Comparison of ENCODE assay signal across 8 cellular contexts in the genomic region with DNA sequence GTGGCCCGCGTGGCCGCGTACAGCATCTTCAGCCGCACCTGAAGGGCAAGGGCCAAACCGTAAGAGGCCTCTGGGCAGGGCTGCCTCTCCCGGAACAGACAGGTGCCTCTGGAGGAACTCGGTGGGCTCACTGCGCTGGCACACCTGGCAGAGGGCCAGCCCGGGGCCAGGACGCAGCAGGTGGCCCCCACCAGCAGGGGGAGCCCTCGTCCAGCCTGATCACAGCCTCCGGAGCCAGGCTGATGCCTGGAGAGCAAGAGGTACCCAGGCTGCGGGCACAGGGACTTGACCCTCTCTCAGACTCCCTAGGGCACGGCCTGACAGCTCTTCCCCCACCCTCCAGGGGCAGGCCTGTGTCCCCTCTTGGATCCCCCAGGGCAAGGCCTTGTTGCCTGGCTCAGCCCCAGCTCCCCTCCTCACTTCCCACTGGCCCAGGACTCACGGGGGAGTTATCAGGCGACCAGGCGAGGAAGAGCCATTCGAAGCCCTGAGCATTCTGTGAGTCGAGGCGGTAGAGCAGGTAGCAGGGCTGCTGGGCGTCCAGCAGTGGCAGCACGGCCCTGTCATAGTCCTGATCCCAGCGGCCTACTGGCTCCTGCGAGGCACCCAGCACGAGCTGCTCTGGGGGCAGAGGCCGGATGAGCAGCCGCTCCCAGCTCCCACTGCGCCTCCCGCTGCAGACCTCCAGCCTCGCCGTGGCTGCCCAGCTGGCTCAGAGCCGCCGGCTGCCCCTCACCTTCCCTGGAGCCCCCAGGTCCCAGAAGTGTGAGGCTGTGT. TPM values are rescaled to one million over a fixed set of nuclear protein-coding genes. Genes with fewer than 3 reads are reported as not detected.
DNase-seq lines count a peak whose midpoint lies in the region; ATAC-seq lines count a peak whose summit lies in the region.

No MANE protein-coding gene starts in this region.

- H3K27ac Mint-ChIP-seq in CD4-positive, alpha-beta memory T cell = peak overlapping the region; percentile 29 to 89 (median 81)

- POLR2A ChIA-PET in CD4-positive, alpha-beta memory T cell (lab: Charles Lee; ENCODE audit: partially characterized antibody) = interaction anchor here (0.6 to 38.1 kb wide), 12 partner anchors 8 to 108 kb away, joined by 3 to 1950 read pairs (median 12); partner anchors contain the start of genes GLYCTK, PPM1M, TWF2 and WDR82

- no peaks in the 10 kb centered on the region for H3K9me3 ChIP-seq in CD4-positive, alpha-beta memory T cell (ENCODE audit: control insufficient read depth in 1 of 2, low read length in 2 of 2)

- no peaks in the 10 kb centered on the region for H3K9me3 Mint-ChIP-seq in CD4-positive, alpha-beta memory T cell

- ATAC-seq in HG02678 (IDR thresholded peaks at IDR 0.05; ENCODE audit: unreplicated experiment) (peak; percentile 49), sciatic nerve (peak; percentile 57), GM21390 (IDR thresholded peaks at IDR 0.05; ENCODE audit: unreplicated experiment) (no peak), GM21381 (IDR thresholded peaks at IDR 0.05; ENCODE audit: unreplicated experiment) (no peak)

- no peak overlapping the region for H3K4me3 ChIP-seq in CD4-positive, alpha-beta memory T cell (ENCODE audit: low read length in 2 of 2)

- intact Hi-C loops in CD4-positive, alpha-beta memory T cell (cut with micrococcal nuclease) = loop anchor here (1.0 to 2.0 kb wide), 2 partner anchors 108 to 215 kb away; no protein-coding TSS in a partner anchor
- intact Hi-C loops in sciatic nerve (cut with DNase I) = loop anchor here (5.0 kb wide), 1 partner anchor 106 kb away; no protein-coding TSS in a partner anchor

- no peaks in the 10 kb centered on the region for H3K27me3 ChIP-seq in CD4-positive, alpha-beta memory T cell (ENCODE audit: insufficient read depth, low read length)

- peak; percentile 82 to 88 (median 85) for DNase-seq in CD4-positive, alpha-beta memory T cell
- peak; percentile 84 for DNase-seq in RPMI8226
- DNase-seq in activated T-helper 9 cell treated with anti-CD3 and anti-CD28 coated beads, Interleukin-2, amount 50 U/mL, for 16 hours (ENCODE audit: low read depth) = peak; percentile 85
- peak; percentile 70 for DNase-seq in glomerular visceral epithelial cell (ENCODE audit: extremely low spot score)
- peak; percentile 88 for DNase-seq in sciatic nerve (ENCODE audit: low spot score)

- H3K27me3 Mint-ChIP-seq in CD4-positive, alpha-beta memory T cell = no peaks in the 10 kb centered on the region

- H3K4me1 Mint-ChIP-seq in CD4-positive, alpha-beta memory T cell = peaks cover 23 to 77% (median 43%) of the 10 kb centered on the region in 4 donors

- H3K4me3 Mint-ChIP-seq in CD4-positive, alpha-beta memory T cell = peak overlapping the region in 7 of 8 donors; percentile 35 to 82 (median 66)

- no peak overlapping the region for H3K27ac ChIP-seq in CD4-positive, alpha-beta memory T cell (ENCODE audit: low read depth, low read length)

- CTCF ChIA-PET in CD4-positive, alpha-beta memory T cell (lab: Charles Lee; ENCODE audit: partially characterized antibody) = interaction anchor here (0.7 to 31.1 kb wide), 26 partner anchors 9 to 218 kb away, joined by 3 to 684 read pairs (median 5); partner anchors contain the start of genes GLYCTK, PPM1M, TLR9 and WDR82

- H3K36me3 Mint-ChIP-seq in CD4-positive, alpha-beta memory T cell = peaks cover 14 to 51% of the 10 kb centered on the region in 2 donors

- peaks cover 50% of the 10 kb centered on the region for H3K36me3 ChIP-seq in CD4-positive, alpha-beta memory T cell (ENCODE audit: insufficient read depth, low read length)

- H3K4me1 ChIP-seq in CD4-positive, alpha-beta memory T cell (ENCODE audit: insufficient read depth, low read length) = peaks cover 57% of the 10 kb centered on the region

RNA-seq across cellular contexts. Expression of gene TLR9, which starts 6.2 kb away (rescaled TPM):
- total RNA-seq in CD4-positive, alpha-beta memory T cell = 1 to 10 TPM; 2.3 to 3.0 TPM
- not detected for polyA plus RNA-seq in CD4-positive, alpha-beta memory T cell
- 1.1 TPM for total RNA-seq in sciatic nerve

RNA-seq across cellular contexts. Expression of gene TWF2, which starts 7.3 kb away (rescaled TPM):
- 10 to 100 TPM; 69.3 to 76.1 TPM for total RNA-seq in CD4-positive, alpha-beta memory T cell
- polyA plus RNA-seq in CD4-positive, alpha-beta memory T cell = 100 to 1,000 TPM; 122 to 124 TPM
- 39.8 TPM for total RNA-seq in sciatic nerve

RNA-seq across cellular contexts. Expression of gene PPM1M, which starts 13.9 kb away (rescaled TPM):
- 10 to 100 TPM; 70.2 to 81.1 TPM for total RNA-seq in CD4-positive, alpha-beta memory T cell
- 10 to 100 TPM; 52.0 to 85.3 TPM for polyA plus RNA-seq in CD4-positive, alpha-beta memory T cell
- total RNA-seq in sciatic nerve = 36.9 TPM

RNA-seq across cellular contexts. Expression of gene ALAS1, which starts 33.7 kb away (rescaled TPM):
- 10 to 100 TPM; 30.0 to 34.6 TPM for total RNA-seq in CD4-positive, alpha-beta memory T cell
- 10 to 100 TPM; 30.5 to 35.4 TPM for polyA plus RNA-seq in CD4-positive, alpha-beta memory T cell
- total RNA-seq in sciatic nerve = 39.1 TPM

RNA-seq across cellular contexts. Expression of gene WDR82, which starts 46.8 kb away (rescaled TPM):
- 100 to 1,000 TPM; 149 to 150 TPM for total RNA-seq in CD4-positive, alpha-beta memory T cell
- polyA plus RNA-seq in CD4-positive, alpha-beta memory T cell = 100 to 1,000 TPM in 1 of 2 donors, 10 to 100 TPM in 1; 62.3 to 143 TPM
- 71.5 TPM for total RNA-seq in sciatic nerve

Comparison
In these comparisons a context has a peak if more than half of its experiments do, and no peak if none do; other contexts are left out.
1. ATAC-seq: peak in HG02678 (single experiment) and sciatic nerve (single experiment); none in GM21390 (single experiment) and GM21381 (single experiment).
2. Peak in every context shown above with its lines, with median percentiles within 50 percentile points of each other: DNase-seq.